In the genomic region with DNA sequence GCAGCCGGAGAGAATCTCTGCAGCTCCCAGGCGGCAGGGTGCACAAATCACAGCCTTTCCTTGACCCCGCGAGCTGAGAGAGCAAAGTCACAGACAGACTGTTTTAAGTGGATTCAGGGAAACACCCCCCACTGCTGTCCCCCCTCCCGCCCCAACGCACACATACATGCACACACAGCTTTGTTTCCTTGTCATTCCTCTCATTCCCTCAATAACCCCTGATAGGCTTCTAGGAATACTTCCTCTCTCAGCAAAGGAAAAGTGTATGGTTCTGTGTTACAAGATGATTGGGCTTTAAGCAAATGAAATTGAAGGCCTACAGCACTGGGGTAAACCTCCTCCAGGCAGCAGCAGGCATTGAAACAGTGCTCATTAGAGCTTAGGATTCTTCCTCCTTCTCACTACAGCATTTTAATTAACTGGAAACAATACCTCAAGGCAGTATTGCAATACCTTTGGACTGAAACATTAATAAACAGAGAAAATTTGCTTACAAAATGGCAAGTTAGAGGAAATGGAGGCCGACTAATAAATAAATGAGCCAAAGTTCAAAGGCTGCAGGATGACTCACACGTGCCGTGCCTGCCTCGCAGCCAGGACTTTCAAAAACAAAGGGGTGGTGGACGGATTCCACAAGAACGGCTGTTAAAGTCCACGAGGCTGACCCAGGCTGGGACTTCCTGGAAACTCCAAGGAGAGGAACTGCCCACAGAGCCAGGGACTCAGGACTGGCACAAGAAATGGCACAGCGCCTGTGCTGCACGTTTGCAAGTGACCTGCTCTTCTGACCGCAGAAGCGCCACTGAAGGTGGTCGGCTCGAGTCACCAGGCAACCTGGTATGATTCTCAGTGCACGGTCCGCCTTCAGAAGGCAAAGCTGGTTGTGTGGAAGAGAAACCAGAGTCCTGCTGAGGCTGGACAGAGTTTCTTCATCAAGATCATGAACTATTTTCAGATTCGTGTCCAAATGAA, we compare ENCODE assay signal across 1 cellular context.
TF ChIP-seq lines count a peak whose summit lies in the region.

No MANE protein-coding gene starts in this region.

TF ChIP-seq in HepG2, 621 proteins besides CTCF, POLR2A, EP300 and RAD21 (continued from another document and continues in another):
- TF ChIP-seq, protein P1, sequence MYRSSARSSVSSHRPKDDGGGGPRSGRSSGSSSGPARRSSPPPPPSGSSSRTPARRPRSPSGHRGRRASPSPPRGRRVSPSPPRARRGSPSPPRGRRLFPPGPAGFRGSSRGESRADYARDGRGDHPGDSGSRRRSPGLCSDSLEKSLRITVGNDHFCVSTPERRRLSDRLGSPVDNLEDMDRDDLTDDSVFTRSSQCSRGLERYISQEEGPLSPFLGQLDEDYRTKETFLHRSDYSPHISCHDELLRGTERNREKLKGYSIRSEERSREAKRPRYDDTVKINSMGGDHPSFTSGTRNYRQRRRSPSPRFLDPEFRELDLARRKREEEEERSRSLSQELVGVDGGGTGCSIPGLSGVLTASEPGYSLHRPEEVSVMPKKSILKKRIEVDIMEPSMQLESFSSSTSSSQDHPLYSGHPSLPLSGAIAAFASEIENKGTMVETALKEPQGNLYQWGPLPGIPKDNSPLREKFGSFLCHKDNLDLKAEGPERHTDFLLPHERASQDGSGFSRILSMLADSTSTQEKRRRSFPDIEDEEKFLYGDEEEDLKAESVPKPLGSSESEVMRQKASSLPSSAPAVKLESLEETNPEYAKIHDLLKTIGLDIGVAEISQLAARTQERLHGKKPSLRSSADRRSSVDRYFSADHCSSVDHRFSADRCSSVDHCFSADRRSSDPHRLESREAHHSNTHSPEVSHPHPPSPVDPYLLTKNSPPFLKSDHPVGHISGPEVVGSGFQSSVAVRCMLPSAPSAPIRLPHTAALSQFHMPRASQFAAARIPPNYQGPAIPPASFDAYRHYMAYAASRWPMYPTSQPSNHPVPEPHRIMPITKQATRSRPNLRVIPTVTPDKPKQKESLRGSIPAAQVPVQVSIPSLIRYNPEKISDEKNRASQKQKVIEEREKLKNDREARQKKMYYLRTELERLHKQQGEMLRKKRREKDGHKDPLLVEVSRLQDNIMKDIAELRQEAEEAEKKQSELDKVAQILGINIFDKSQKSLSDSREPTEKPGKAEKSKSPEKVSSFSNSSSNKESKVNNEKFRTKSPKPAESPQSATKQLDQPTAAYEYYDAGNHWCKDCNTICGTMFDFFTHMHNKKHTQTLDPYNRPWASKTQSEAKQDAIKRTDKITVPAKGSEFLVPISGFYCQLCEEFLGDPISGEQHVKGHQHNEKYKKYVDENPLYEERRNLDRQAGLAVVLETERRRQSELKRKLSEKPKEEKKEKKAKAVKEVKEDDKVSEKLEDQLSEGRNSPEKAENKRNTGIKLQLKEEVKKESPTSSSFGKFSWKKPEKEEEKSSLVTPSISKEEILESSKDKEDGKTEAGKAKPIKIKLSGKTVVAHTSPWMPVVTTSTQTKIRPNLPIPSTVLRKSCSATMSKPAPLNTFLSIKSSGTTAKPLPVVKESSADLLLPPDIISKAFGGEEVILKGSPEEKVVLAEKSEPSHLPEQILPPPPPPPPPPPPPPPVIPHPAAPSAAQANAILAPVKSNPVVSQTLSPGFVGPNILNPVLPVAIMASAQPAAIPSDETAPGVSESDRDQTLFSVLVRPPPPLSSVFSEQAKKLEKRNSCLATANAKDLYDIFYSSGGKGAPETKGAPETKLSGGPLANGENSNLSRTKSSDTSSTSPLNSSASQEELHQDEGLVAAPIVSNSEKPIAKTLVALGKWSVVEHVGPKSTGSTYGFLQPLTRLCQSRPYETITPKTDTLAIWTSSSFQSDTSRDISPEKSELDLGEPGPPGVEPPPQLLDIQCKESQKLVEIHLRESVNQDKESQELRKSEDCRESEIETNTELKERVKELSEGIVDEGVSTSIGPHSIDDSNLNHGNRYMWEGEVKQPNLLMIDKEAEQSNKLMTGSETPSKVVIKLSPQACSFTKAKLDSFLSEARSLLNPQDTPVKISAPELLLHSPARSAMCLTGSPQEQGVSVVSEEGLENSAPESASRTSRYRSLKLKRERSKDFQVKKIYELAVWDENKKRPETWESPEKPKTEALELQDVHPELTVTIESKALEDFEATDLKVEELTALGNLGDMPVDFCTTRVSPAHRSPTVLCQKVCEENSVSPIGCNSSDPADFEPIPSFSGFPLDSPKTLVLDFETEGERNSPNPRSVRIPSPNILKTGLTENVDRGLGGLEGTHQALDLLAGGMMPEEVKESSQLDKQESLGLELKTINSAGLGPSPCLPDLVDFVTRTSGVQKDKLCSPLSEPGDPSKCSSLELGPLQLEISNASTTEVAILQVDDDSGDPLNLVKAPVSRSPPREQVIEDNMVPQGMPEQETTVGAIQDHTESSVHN (CRISPR knock-in tag; IDR thresholded peaks at IDR 0.05) = no peak
- TF ChIP-seq PHF21A (CRISPR knock-in tag; IDR thresholded peaks at IDR 0.05) = no peak; the same call in 1 of the 2 replicates
- TF ChIP-seq, protein P2, sequence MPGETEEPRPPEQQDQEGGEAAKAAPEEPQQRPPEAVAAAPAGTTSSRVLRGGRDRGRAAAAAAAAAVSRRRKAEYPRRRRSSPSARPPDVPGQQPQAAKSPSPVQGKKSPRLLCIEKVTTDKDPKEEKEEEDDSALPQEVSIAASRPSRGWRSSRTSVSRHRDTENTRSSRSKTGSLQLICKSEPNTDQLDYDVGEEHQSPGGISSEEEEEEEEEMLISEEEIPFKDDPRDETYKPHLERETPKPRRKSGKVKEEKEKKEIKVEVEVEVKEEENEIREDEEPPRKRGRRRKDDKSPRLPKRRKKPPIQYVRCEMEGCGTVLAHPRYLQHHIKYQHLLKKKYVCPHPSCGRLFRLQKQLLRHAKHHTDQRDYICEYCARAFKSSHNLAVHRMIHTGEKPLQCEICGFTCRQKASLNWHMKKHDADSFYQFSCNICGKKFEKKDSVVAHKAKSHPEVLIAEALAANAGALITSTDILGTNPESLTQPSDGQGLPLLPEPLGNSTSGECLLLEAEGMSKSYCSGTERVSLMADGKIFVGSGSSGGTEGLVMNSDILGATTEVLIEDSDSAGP (CRISPR knock-in tag; IDR thresholded peaks at IDR 0.05; ENCODE audit: borderline replicate concordance) = 0 out of 2 replicates have a peak, but pooled peaks have one; percentile 4
- TF ChIP-seq ZNF773 (CRISPR knock-in tag; IDR thresholded peaks at IDR 0.05; ENCODE audit: borderline replicate concordance) = no peak
- TF ChIP-seq, protein P3, sequence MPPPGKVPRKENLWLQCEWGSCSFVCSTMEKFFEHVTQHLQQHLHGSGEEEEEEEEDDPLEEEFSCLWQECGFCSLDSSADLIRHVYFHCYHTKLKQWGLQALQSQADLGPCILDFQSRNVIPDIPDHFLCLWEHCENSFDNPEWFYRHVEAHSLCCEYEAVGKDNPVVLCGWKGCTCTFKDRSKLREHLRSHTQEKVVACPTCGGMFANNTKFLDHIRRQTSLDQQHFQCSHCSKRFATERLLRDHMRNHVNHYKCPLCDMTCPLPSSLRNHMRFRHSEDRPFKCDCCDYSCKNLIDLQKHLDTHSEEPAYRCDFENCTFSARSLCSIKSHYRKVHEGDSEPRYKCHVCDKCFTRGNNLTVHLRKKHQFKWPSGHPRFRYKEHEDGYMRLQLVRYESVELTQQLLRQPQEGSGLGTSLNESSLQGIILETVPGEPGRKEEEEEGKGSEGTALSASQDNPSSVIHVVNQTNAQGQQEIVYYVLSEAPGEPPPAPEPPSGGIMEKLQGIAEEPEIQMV (CRISPR knock-in tag; IDR thresholded peaks at IDR 0.05; ENCODE audit: low read depth) = 0 out of 2 replicates have a peak, but pooled peaks have one; percentile 47
- peak; percentile 86 for TF ChIP-seq ZSCAN30 (CRISPR knock-in tag; IDR thresholded peaks at IDR 0.05)
- no peak for TF ChIP-seq MEF2D (CRISPR knock-in tag; IDR thresholded peaks at IDR 0.05)
- TF ChIP-seq ZNF567 (CRISPR knock-in tag; IDR thresholded peaks at IDR 0.05; ENCODE audit: borderline replicate concordance) = 0 out of 2 replicates have a peak, but pooled peaks have one; percentile 64
- peak; percentile 95; the same call in 1 of the 2 replicates for TF ChIP-seq SOX5 (CRISPR knock-in tag; IDR thresholded peaks at IDR 0.05; ENCODE audit: borderline replicate concordance)
- TF ChIP-seq ZSCAN25 (CRISPR knock-in tag; IDR thresholded peaks at IDR 0.05) = no peak
- peak; percentile 19 for TF ChIP-seq DMAP1 (CRISPR knock-in tag; IDR thresholded peaks at IDR 0.05)
- peak; percentile 37; the same call in 1 of the 2 replicates for TF ChIP-seq RCOR2 (CRISPR knock-in tag; IDR thresholded peaks at IDR 0.05)
- peak; percentile 91 for TF ChIP-seq SATB2 (CRISPR knock-in tag; IDR thresholded peaks at IDR 0.05)
- peak; percentile 49 for TF ChIP-seq PHF5A (CRISPR knock-in tag; IDR thresholded peaks at IDR 0.05; ENCODE audit: low read depth, unreplicated experiment)
- no peak for TF ChIP-seq ZNF709 (CRISPR knock-in tag; IDR thresholded peaks at IDR 0.05)
- TF ChIP-seq, protein P4, sequence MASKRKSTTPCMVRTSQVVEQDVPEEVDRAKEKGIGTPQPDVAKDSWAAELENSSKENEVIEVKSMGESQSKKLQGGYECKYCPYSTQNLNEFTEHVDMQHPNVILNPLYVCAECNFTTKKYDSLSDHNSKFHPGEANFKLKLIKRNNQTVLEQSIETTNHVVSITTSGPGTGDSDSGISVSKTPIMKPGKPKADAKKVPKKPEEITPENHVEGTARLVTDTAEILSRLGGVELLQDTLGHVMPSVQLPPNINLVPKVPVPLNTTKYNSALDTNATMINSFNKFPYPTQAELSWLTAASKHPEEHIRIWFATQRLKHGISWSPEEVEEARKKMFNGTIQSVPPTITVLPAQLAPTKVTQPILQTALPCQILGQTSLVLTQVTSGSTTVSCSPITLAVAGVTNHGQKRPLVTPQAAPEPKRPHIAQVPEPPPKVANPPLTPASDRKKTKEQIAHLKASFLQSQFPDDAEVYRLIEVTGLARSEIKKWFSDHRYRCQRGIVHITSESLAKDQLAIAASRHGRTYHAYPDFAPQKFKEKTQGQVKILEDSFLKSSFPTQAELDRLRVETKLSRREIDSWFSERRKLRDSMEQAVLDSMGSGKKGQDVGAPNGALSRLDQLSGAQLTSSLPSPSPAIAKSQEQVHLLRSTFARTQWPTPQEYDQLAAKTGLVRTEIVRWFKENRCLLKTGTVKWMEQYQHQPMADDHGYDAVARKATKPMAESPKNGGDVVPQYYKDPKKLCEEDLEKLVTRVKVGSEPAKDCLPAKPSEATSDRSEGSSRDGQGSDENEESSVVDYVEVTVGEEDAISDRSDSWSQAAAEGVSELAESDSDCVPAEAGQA (IDR thresholded peaks at IDR 0.05; ENCODE audit: low read depth) = no peak
- TF ChIP-seq, protein P4 (CRISPR knock-in tag; IDR thresholded peaks at IDR 0.05; ENCODE audit: borderline replicate concordance) = 0 out of 2 replicates have a peak, but pooled peaks have one; percentile 31
- TF ChIP-seq SUZ12 (IDR thresholded peaks at IDR 0.05; ENCODE audit: low read depth, low read length) = no peak
- peak; percentile 99 for TF ChIP-seq FOSL2 (CRISPR knock-in tag; IDR thresholded peaks at IDR 0.05)
- TF ChIP-seq RFX5 (IDR thresholded peaks at IDR 0.05; ENCODE audit: low read depth, low read length) = no peak
- TF ChIP-seq NFIC (IDR thresholded peaks at IDR 0.05; ENCODE audit: low read length) = peak; percentile 75
- 0 out of 2 replicates have a peak, but pooled peaks have one; percentile 6 for TF ChIP-seq ZNF510 (CRISPR knock-in tag; IDR thresholded peaks at IDR 0.05; ENCODE audit: low read depth)
- TF ChIP-seq NCOA5 (CRISPR knock-in tag; IDR thresholded peaks at IDR 0.05) = no peak
- TF ChIP-seq, protein P5, sequence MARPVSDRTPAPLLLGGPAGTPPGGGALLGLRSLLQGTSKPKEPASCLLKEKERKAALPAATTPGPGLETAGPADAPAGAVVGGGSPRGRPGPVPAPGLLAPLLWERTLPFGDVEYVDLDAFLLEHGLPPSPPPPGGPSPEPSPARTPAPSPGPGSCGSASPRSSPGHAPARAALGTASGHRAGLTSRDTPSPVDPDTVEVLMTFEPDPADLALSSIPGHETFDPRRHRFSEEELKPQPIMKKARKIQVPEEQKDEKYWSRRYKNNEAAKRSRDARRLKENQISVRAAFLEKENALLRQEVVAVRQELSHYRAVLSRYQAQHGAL (CRISPR knock-in tag; IDR thresholded peaks at IDR 0.05; ENCODE audit: not compliant biosample characterization) = peak; percentile 82
- 0 out of 2 replicates have a peak, but pooled peaks have one; percentile 49 for TF ChIP-seq ZNF263 (CRISPR knock-in tag; IDR thresholded peaks at IDR 0.05)
- no peak for TF ChIP-seq TRIM24 (CRISPR knock-in tag; IDR thresholded peaks at IDR 0.05)
- TF ChIP-seq, protein P6, sequence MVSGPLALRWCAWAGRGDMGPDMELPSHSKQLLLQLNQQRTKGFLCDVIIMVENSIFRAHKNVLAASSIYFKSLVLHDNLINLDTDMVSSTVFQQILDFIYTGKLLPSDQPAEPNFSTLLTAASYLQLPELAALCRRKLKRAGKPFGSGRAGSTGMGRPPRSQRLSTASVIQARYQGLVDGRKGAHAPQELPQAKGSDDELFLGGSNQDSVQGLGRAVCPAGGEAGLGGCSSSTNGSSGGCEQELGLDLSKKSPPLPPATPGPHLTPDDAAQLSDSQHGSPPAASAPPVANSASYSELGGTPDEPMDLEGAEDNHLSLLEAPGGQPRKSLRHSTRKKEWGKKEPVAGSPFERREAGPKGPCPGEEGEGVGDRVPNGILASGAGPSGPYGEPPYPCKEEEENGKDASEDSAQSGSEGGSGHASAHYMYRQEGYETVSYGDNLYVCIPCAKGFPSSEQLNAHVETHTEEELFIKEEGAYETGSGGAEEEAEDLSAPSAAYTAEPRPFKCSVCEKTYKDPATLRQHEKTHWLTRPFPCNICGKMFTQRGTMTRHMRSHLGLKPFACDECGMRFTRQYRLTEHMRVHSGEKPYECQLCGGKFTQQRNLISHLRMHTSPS (CRISPR knock-in tag; IDR thresholded peaks at IDR 0.05; ENCODE audit: low read depth) = peak; percentile 93
- no peak for TF ChIP-seq RBM39 (IDR thresholded peaks at IDR 0.05; ENCODE audit: low read depth, low read length, poor library complexity, severe bottlenecking)
